1 cellular context compared by ENCODE assay signal in the genomic region with DNA sequence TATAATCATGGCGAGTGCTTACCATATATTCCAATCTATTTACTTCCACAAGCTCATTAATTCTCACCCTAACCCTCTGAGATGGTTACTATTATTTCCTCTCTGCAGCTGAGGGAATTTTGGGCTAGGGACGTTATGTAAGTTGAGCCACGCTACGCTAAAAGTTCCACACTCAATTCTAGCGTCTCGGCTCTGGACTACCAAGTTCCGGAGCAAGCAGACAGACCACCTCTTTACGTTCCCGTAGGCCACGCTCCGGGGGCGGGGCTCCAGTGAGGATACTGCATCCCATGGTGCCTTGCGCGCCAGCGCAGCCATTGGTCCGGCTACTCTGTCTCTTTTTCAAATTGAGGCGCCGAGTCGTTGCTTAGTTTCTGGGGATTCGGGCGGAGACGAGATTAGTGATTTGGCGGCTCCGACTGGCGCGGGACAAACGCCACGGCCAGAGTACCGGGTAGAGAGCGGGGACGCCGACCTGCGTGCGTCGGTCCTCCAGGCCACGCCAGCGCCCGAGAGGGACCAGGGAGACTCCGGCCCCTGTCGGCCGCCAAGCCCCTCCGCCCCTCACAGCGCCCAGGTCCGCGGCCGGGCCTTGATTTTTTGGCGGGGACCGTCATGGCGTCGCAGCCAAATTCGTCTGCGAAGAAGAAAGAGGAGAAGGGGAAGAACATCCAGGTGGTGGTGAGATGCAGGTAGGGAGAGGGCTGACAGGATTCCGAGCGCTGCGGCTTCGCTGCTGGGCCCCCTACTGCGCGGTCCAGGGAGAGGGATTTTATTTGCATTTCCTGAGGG.
TF ChIP-seq lines count a peak whose summit lies in the region.

Gene KIF11 (plus strand): TSS at position 370 of the 792 bp plus-strand sequence. CDS start 246 bp downstream, at position 616.

TF ChIP-seq in K562, 482 proteins besides CTCF, POLR2A, EP300 and RAD21 (continued from another document and continues in another):
- peak; percentile 97 for TF ChIP-seq MYBL2 (IDR thresholded peaks at IDR 0.05; ENCODE audit: low read depth)
- peak; percentile 93; the same call in 1 of the 2 replicates for TF ChIP-seq MYBL2 (CRISPR knock-in tag; IDR thresholded peaks at IDR 0.05; ENCODE audit: borderline replicate concordance)
- TF ChIP-seq WHSC1 (IDR thresholded peaks at IDR 0.05; ENCODE audit: low read length) = no peak
- TF ChIP-seq, protein P1, sequence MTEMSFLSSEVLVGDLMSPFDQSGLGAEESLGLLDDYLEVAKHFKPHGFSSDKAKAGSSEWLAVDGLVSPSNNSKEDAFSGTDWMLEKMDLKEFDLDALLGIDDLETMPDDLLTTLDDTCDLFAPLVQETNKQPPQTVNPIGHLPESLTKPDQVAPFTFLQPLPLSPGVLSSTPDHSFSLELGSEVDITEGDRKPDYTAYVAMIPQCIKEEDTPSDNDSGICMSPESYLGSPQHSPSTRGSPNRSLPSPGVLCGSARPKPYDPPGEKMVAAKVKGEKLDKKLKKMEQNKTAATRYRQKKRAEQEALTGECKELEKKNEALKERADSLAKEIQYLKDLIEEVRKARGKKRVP (CRISPR knock-in tag; IDR thresholded peaks at IDR 0.05) = no peak
- TF ChIP-seq ZNF12 (CRISPR knock-in tag; IDR thresholded peaks at IDR 0.05) = 0 out of 2 replicates have a peak, but pooled peaks have one; percentile 55
- no peak for TF ChIP-seq ZSCAN32 (CRISPR knock-in tag; IDR thresholded peaks at IDR 0.05)
- no peak for TF ChIP-seq PTBP1 (IDR thresholded peaks at IDR 0.05; ENCODE audit: low read depth, low read length)
- TF ChIP-seq GTF2B (IDR thresholded peaks at IDR 0.05; ENCODE audit: extremely low read depth, insufficient read length) = peak; percentile 47
- no peak for TF ChIP-seq PHF20 (IDR thresholded peaks at IDR 0.05; ENCODE audit: partially characterized antibody)
- TF ChIP-seq ZNF146 (CRISPR knock-in tag; IDR thresholded peaks at IDR 0.05; ENCODE audit: unreplicated experiment) = no peak
- no peak for TF ChIP-seq CLOCK (CRISPR knock-in tag; IDR thresholded peaks at IDR 0.05; ENCODE audit: borderline replicate concordance)
- TF ChIP-seq ZSCAN29 (IDR thresholded peaks at IDR 0.05) = no peak
- no peak for TF ChIP-seq ZNF668 (CRISPR knock-in tag; IDR thresholded peaks at IDR 0.05)
- TF ChIP-seq ZFPM2 (CRISPR knock-in tag; IDR thresholded peaks at IDR 0.05) = no peak
- no peak for TF ChIP-seq ZNF76 (CRISPR knock-in tag; IDR thresholded peaks at IDR 0.05; ENCODE audit: borderline replicate concordance)
- no peak; the same call in 1 of the 2 replicates for TF ChIP-seq AFF4 (CRISPR knock-in tag; IDR thresholded peaks at IDR 0.05)
- TF ChIP-seq MECOM (CRISPR knock-in tag; IDR thresholded peaks at IDR 0.05) = no peak
- TF ChIP-seq, protein P2, sequence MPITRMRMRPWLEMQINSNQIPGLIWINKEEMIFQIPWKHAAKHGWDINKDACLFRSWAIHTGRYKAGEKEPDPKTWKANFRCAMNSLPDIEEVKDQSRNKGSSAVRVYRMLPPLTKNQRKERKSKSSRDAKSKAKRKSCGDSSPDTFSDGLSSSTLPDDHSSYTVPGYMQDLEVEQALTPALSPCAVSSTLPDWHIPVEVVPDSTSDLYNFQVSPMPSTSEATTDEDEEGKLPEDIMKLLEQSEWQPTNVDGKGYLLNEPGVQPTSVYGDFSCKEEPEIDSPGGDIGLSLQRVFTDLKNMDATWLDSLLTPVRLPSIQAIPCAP (CRISPR knock-in tag; IDR thresholded peaks at IDR 0.05; ENCODE audit: borderline replicate concordance) = no peak
- TF ChIP-seq ETV1 (tag; conservative IDR thresholded peaks at IDR 0.05; ENCODE audit: low read depth) = peak; percentile 55
- no peak for TF ChIP-seq SRSF1 (IDR thresholded peaks at IDR 0.05; ENCODE audit: low read depth, low read length)
- TF ChIP-seq ATF7 (IDR thresholded peaks at IDR 0.05) = peak; percentile 62
- TF ChIP-seq PCBP1 (IDR thresholded peaks at IDR 0.05; ENCODE audit: low read depth, low read length, poor library complexity, severe bottlenecking) = no peak
- TF ChIP-seq, protein P3, sequence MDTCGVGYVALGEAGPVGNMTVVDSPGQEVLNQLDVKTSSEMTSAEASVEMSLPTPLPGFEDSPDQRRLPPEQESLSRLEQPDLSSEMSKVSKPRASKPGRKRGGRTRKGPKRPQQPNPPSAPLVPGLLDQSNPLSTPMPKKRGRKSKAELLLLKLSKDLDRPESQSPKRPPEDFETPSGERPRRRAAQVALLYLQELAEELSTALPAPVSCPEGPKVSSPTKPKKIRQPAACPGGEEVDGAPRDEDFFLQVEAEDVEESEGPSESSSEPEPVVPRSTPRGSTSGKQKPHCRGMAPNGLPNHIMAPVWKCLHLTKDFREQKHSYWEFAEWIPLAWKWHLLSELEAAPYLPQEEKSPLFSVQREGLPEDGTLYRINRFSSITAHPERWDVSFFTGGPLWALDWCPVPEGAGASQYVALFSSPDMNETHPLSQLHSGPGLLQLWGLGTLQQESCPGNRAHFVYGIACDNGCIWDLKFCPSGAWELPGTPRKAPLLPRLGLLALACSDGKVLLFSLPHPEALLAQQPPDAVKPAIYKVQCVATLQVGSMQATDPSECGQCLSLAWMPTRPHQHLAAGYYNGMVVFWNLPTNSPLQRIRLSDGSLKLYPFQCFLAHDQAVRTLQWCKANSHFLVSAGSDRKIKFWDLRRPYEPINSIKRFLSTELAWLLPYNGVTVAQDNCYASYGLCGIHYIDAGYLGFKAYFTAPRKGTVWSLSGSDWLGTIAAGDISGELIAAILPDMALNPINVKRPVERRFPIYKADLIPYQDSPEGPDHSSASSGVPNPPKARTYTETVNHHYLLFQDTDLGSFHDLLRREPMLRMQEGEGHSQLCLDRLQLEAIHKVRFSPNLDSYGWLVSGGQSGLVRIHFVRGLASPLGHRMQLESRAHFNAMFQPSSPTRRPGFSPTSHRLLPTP (IDR thresholded peaks at IDR 0.05; ENCODE audit: borderline replicate concordance, extremely low read depth, insufficient read length) = no peak
- peak; percentile 23; the same call in 1 of the 2 replicates for TF ChIP-seq RNF2 (IDR thresholded peaks at IDR 0.05)
- TF ChIP-seq TCF7 (IDR thresholded peaks at IDR 0.05; ENCODE audit: borderline replicate concordance) = no peak
- TF ChIP-seq ZNF444 (CRISPR knock-in tag; IDR thresholded peaks at IDR 0.05) = no peak
- TF ChIP-seq ZNF3 (CRISPR knock-in tag; IDR thresholded peaks at IDR 0.05) = no peak
- TF ChIP-seq RB1 (IDR thresholded peaks at IDR 0.05; ENCODE audit: low read depth) = peak; percentile 72
- TF ChIP-seq, protein P4, sequence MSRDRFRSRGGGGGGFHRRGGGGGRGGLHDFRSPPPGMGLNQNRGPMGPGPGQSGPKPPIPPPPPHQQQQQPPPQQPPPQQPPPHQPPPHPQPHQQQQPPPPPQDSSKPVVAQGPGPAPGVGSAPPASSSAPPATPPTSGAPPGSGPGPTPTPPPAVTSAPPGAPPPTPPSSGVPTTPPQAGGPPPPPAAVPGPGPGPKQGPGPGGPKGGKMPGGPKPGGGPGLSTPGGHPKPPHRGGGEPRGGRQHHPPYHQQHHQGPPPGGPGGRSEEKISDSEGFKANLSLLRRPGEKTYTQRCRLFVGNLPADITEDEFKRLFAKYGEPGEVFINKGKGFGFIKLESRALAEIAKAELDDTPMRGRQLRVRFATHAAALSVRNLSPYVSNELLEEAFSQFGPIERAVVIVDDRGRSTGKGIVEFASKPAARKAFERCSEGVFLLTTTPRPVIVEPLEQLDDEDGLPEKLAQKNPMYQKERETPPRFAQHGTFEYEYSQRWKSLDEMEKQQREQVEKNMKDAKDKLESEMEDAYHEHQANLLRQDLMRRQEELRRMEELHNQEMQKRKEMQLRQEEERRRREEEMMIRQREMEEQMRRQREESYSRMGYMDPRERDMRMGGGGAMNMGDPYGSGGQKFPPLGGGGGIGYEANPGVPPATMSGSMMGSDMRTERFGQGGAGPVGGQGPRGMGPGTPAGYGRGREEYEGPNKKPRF (IDR thresholded peaks at IDR 0.05; ENCODE audit: low read depth, low read length) = no peak
- no peak for TF ChIP-seq SMAD2 (IDR thresholded peaks at IDR 0.05; ENCODE audit: low read depth, low read length)
- peak; percentile 71; the same call in 1 of the 2 replicates for TF ChIP-seq TFAP4 (CRISPR knock-in tag; IDR thresholded peaks at IDR 0.05; ENCODE audit: borderline replicate concordance)
- TF ChIP-seq, protein P5, sequence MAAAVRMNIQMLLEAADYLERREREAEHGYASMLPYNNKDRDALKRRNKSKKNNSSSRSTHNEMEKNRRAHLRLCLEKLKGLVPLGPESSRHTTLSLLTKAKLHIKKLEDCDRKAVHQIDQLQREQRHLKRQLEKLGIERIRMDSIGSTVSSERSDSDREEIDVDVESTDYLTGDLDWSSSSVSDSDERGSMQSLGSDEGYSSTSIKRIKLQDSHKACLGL (CRISPR knock-in tag; IDR thresholded peaks at IDR 0.05; ENCODE audit: borderline replicate concordance, poor library complexity, severe bottlenecking) = no peak
- no peak for TF ChIP-seq HINFP (tag; conservative IDR thresholded peaks at IDR 0.05; ENCODE audit: low read depth)
- TF ChIP-seq CREBBP (IDR thresholded peaks at IDR 0.05; ENCODE audit: low read depth, low read length) = no peak
- TF ChIP-seq ZNF217 (CRISPR knock-in tag; IDR thresholded peaks at IDR 0.05) = no peak
- peak; percentile 21; the same call in 1 of the 2 replicates for TF ChIP-seq SOX6 (IDR thresholded peaks at IDR 0.05)
- TF ChIP-seq ZZZ3 (IDR thresholded peaks at IDR 0.05) = no peak
- no peak for TF ChIP-seq XRCC3 (IDR thresholded peaks at IDR 0.05)
- no peak for TF ChIP-seq TARDBP (IDR thresholded peaks at IDR 0.05)
- TF ChIP-seq KAT8 (IDR thresholded peaks at IDR 0.05; ENCODE audit: low read depth) = no peak
- 0 out of 2 replicates have a peak, but pooled peaks have one; percentile 31 for TF ChIP-seq ZNF24 (IDR thresholded peaks at IDR 0.05)
- TF ChIP-seq TCFL5 (CRISPR knock-in tag; conservative IDR thresholded peaks at IDR 0.05) = no peak
- TF ChIP-seq CBX1 (IDR thresholded peaks at IDR 0.05; ENCODE audit: low read depth) = no peak
- TF ChIP-seq ZFP1 (CRISPR knock-in tag; IDR thresholded peaks at IDR 0.05) = no peak
- TF ChIP-seq MCM7 (IDR thresholded peaks at IDR 0.05) = no peak
- no peak for TF ChIP-seq MCM5 (IDR thresholded peaks at IDR 0.05; ENCODE audit: low read depth)
